Comparison of ENCODE assay signal across 19 cellular contexts in genomic region chr16:20073203-20074088, GRCh38. TPM values are rescaled to one million over a fixed set of nuclear protein-coding genes. Genes with fewer than 3 reads are reported as not detected.
DNase-seq lines count a peak whose midpoint lies in the region; TF ChIP-seq lines count a peak whose summit lies in the region.
"Had no signal": no experiment of that assay in that cellular context is flagged by ENCODE, and none has a peak within 500 bp of the region (broad histone marks: within the 10 kb centered on the region; RNA-seq: fewer than 3 reads in every experiment).

Gene GPR139 (minus strand): TSS chr16:20073890. CDS start chr16:20073616, 274 bp downstream.

- peaks cover 86% of the 10 kb centered on the region for H3K27me3 Mint-ChIP-seq in progenitor cell of endocrine pancreas

- H3K9ac ChIP-seq in iPS-18a (ENCODE audit: low read length), result peak within 1 kb of the TSS; percentile 18

- no peaks in the 10 kb centered on the region for H3K9me3 ChIP-seq in iPS-18a (ENCODE audit: control insufficient read depth, low read depth, low read length)
- no peaks in the 10 kb centered on the region for H3K9me3 ChIP-seq in adrenal gland (replicated peaks in 1 of 3)

- peaks cover 18% of the 10 kb centered on the region for H3K4me1 ChIP-seq in iPS-18a (ENCODE audit: control insufficient read depth, low read depth, low read length)
- H3K4me1 ChIP-seq in adrenal gland (replicated peaks in 1 of 2), result no peaks in the 10 kb centered on the region

- TF ChIP-seq POLR2A in adrenal gland (IDR thresholded peaks at IDR 0.05), result no peak

- no peak within 1 kb of the TSS for H3K27ac ChIP-seq in iPS-18a (ENCODE audit: low read length)
- H3K27ac ChIP-seq in adrenal gland, result no peak within 1 kb of the TSS
- H3K27ac ChIP-seq: VCaP had no signal

- H3K4me3 Mint-ChIP-seq in progenitor cell of endocrine pancreas (ENCODE audit: low read depth), result peak within 1 kb of the TSS; percentile 55
- H3K4me3 Mint-ChIP-seq: stimulated activated naive CD8-positive, alpha-beta T cell treated with anti-CD3 and anti-CD28 coated beads, Interleukin-15, Interleukin-2, amounts not matched to agents 100 ng/mL and 50 ng/mL, for 24 hours had no signal

- no peak within 1 kb of the TSS for H3K27ac Mint-ChIP-seq in progenitor cell of endocrine pancreas
- H3K27ac Mint-ChIP-seq: activated T-helper 2 cell treated with anti-CD3 and anti-CD28 coated beads, Interferon-gamma antibody, Interleukin-2, Interleukin-4, amounts not matched to agents 10 μg/mL and 5 μg/mL and 100 μg/mL, durations not matched to agents 14 hours and 24 hours and 36 hours; stimulated activated naive CD8-positive, alpha-beta T cell treated with anti-CD3 and anti-CD28 coated beads, Interleukin-15, Interleukin-2, amounts not matched to agents 100 ng/mL and 50 ng/mL, for 24 hours had no signal

- peak within 1 kb of the TSS; percentile 71 for H3K4me3 ChIP-seq in iPS-18a (ENCODE audit: low read length)
- no peak within 1 kb of the TSS for H3K4me3 ChIP-seq in adrenal gland

- H3K27me3 ChIP-seq in iPS-18a (ENCODE audit: control insufficient read depth, insufficient read depth, low read length), result peaks cover 57% of the 10 kb centered on the region
- H3K27me3 ChIP-seq in adrenal gland, result peaks cover 12% of the 10 kb centered on the region

- peaks cover 5% of the 10 kb centered on the region for H3K4me1 Mint-ChIP-seq in progenitor cell of endocrine pancreas (ENCODE audit: low read depth)

- H3K36me3 ChIP-seq in iPS-18a (ENCODE audit: control insufficient read depth, low read depth, low read length) (no peaks in the 10 kb centered on the region), adrenal gland (replicated peaks in 1 of 2) (no peaks in the 10 kb centered on the region)

- H3K36me3 Mint-ChIP-seq in progenitor cell of endocrine pancreas (ENCODE audit: insufficient read depth), result no peaks in the 10 kb centered on the region

- TF ChIP-seq CTCF in progenitor cell of endocrine pancreas (IDR thresholded peaks at IDR 0.05; ENCODE audit: unreplicated experiment) (no peak), adrenal gland (IDR thresholded peaks at IDR 0.05) (no peak)

- DNase-seq in NCI-H345 (lab: John Stamatoyannopoulos, UW), result peak; percentile 50
- no peak for DNase-seq in NCI-H345 treated with DMSO at 0.1 percent for 48 hours (lab: John Stamatoyannopoulos, UW; ENCODE audit: unreplicated experiment)
- peak; percentile 48 for DNase-seq in NCI-H774 (lab: John Stamatoyannopoulos, UW)
- peak; percentile 24 for DNase-seq in progenitor cell of endocrine pancreas (ENCODE audit: low spot score, unreplicated experiment)
- no peak for DNase-seq in stimulated activated CD4-positive, alpha-beta T cell treated with anti-CD3 and anti-CD28 coated beads, Interleukin-4, amount 100 ng/mL, for 4 hours
- no peak for DNase-seq in adrenal gland
- no peak for DNase-seq in NCI-H524 (lab: John Stamatoyannopoulos, UW)
- DNase-seq: ACHN; activated CD8-positive, alpha-beta memory T cell treated with anti-CD3 and anti-CD28 coated beads for 24 hours; amniotic stem cell; left cardiac atrium; MV-4-11; NCI-H526 treated with DMSO at 0.1 percent for 48 hours; stimulated activated CD4-positive, alpha-beta T cell treated with anti-CD3 and anti-CD28 coated beads, Interleukin-12 subunit alpha, Interleukin-12 subunit beta, amount 100 ng/mL, for 4 hours had no signal

- peaks cover 2% of the 10 kb centered on the region for H3K9me3 Mint-ChIP-seq in progenitor cell of endocrine pancreas (ENCODE audit: low read depth)
- H3K9me3 Mint-ChIP-seq: stimulated activated naive CD8-positive, alpha-beta T cell treated with anti-CD3 and anti-CD28 coated beads, Interleukin-15, Interleukin-2, amounts not matched to agents 100 ng/mL and 50 ng/mL, for 24 hours had no signal

- 1 to 2% (median 2%) methylated on average over 25 to 74 of the region's 75 CpGs for WGBS in adrenal gland, 4 donors

- intact Hi-C loops in adrenal gland (cut with DNase I), result no loop called here

RNA-seq across cellular contexts. Expression of gene GPR139, which starts in this region (rescaled TPM):
- total RNA-seq in progenitor cell of endocrine pancreas, result not detected in 2 replicates
- total RNA-seq in adrenal gland, result not detected
- not detected for polyA plus RNA-seq in adrenal gland
- total RNA-seq: activated T-helper 2 cell treated with anti-CD3 and anti-CD28 coated beads, Interferon-gamma antibody, Interleukin-2, Interleukin-4, amounts not matched to agents 10 μg/mL and 5 μg/mL and 100 μg/mL, durations not matched to agents 14 hours and 24 hours and 36 hours; epithelial cell of proximal tubule; left cardiac atrium had no signal

Comparison
In these comparisons a context has a peak if more than half of its experiments do, and no peak if none do; other contexts are left out.
1. DNase-seq: peak in NCI-H345 (single experiment) and NCI-H774 (single experiment); none in NCI-H345 treated with DMSO at 0.1 percent for 48 hours (single experiment), stimulated activated CD4-positive, alpha-beta T cell treated with anti-CD3 and anti-CD28 coated beads, Interleukin-4, amount 100 ng/mL, for 4 hours (0 of 2), adrenal gland (0 of 7) and NCI-H524 (0 of 2).
2. Peak in DNase-seq in progenitor cell of endocrine pancreas; RNA of the gene not detected or under 1 TPM.